ENCODE assay signal across 1 cellular context in the genomic region with DNA sequence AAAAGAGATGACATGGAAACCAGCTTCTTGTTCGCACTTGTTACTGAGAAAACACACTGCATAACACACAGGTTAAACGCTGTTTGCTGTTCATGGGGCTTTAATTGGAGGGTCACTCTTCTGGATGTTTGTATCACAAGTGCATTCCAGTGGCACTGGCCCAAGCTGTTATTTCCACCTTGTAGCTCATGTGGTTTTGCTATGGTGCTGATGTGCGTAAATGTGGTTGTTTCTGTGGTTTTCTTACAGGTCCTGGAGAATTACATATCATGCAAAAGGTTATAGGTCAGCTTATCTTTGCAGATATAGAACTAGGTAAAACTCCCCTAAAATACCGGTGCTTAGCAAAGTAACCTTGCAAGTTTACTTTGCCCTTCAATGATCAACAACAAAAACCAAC.
A peak's percentile ranks its signal among the peaks of the same experiment; 100 is the strongest.
TF ChIP-seq lines count a peak whose summit lies in the region.

No MANE protein-coding gene starts in this region.

TF ChIP-seq in GM12878, 131 proteins besides CTCF, POLR2A, EP300 and RAD21 (continued from another document):
- TF ChIP-seq ZBTB11 (CRISPR knock-in tag; IDR thresholded peaks at IDR 0.05) (no peak), BMI1 (IDR thresholded peaks at IDR 0.05; ENCODE audit: borderline replicate concordance) (0 out of 2 replicates have a peak, but pooled peaks have one; percentile 33), LARP7 (IDR thresholded peaks at IDR 0.05) (no peak), POLR2AphosphoS2 (IDR thresholded peaks at IDR 0.05; ENCODE audit: low read depth, low read length) (no peak), NR2F1 (conservative IDR thresholded peaks at IDR 0.05) (peak; percentile 96), TCF3 (IDR thresholded peaks at IDR 0.05; ENCODE audit: borderline replicate concordance, insufficient read depth, low read depth, low read length) (no peak), MEF2B (IDR thresholded peaks at IDR 0.05; ENCODE audit: partially characterized antibody, poor library complexity, severe bottlenecking) (peak; percentile 18), ZNF217 (IDR thresholded peaks at IDR 0.05) (no peak), SIX5 (IDR thresholded peaks at IDR 0.05; ENCODE audit: low read depth, low read length, severe bottlenecking) (no peak), IKZF2 (IDR thresholded peaks at IDR 0.05) (peak in 1 of 2 experiments; percentile 51; a peak in 3 of 4 replicates), CEBPB (IDR thresholded peaks at IDR 0.05; ENCODE audit: borderline replicate concordance in 1 of 2, low read depth in 2 of 2, low read length in 2 of 2) (no peak), BCL11A (IDR thresholded peaks at IDR 0.05; ENCODE audit: low read depth, low read length) (peak; percentile 71), FOS (IDR thresholded peaks at IDR 0.05; ENCODE audit: borderline replicate concordance, extremely low read depth, insufficient read length) (no peak), SUPT20H (IDR thresholded peaks at IDR 0.05; ENCODE audit: borderline replicate concordance, control insufficient read depth, low read depth, low read length) (no peak), SREBF2 (IDR thresholded peaks at IDR 0.05; ENCODE audit: low read length) (no peak), SP1 (IDR thresholded peaks at IDR 0.05; ENCODE audit: low read depth, low read length) (peak; percentile 26), ZBED1 (IDR thresholded peaks at IDR 0.05; ENCODE audit: borderline replicate concordance) (no peak), BCL3 (IDR thresholded peaks at IDR 0.05; ENCODE audit: borderline replicate concordance, insufficient read depth, low read depth, low read length, poor library complexity, severe bottlenecking) (no peak), TCF7 (IDR thresholded peaks at IDR 0.05; ENCODE audit: borderline replicate concordance) (no peak), RELA (IDR thresholded peaks at IDR 0.05; ENCODE audit: borderline replicate concordance, partially characterized antibody) (no peak), CHD2 (IDR thresholded peaks at IDR 0.05; ENCODE audit: borderline replicate concordance, low read depth, low read length) (no peak), SREBF1 (IDR thresholded peaks at IDR 0.05; ENCODE audit: low read length) (no peak), JUND (IDR thresholded peaks at IDR 0.05; ENCODE audit: low read depth, low read length) (no peak), CBFB (IDR thresholded peaks at IDR 0.05; ENCODE audit: low read depth) (peak; percentile 78; the same call in 1 of the 2 replicates), E2F8 (IDR thresholded peaks at IDR 0.05; ENCODE audit: low read depth, partially characterized antibody) (no peak), MEF2A (IDR thresholded peaks at IDR 0.05; ENCODE audit: insufficient read depth, low read depth, low read length) (0 out of 2 replicates have a peak, but pooled peaks have one; percentile 22), IKZF1 (conservative IDR thresholded peaks at IDR 0.05) (peak; percentile 59; the same call in 1 of the 2 replicates), RFX5 (IDR thresholded peaks at IDR 0.05; ENCODE audit: low read depth, low read length) (no peak), PAX5 (IDR thresholded peaks at IDR 0.05; ENCODE audit: borderline replicate concordance, low read depth, low read length) (peak; percentile 57; the same call in 1 of the 2 replicates), IRF5 (IDR thresholded peaks at IDR 0.05; ENCODE audit: borderline replicate concordance) (no peak), EED (IDR thresholded peaks at IDR 0.05; ENCODE audit: low read depth) (peak; percentile 56), ZNF24 (IDR thresholded peaks at IDR 0.05) (no peak), ZNF207 (IDR thresholded peaks at IDR 0.05; ENCODE audit: borderline replicate concordance) (no peak), RUNX3 (IDR thresholded peaks at IDR 0.05; ENCODE audit: low read length) (peak; percentile 92), BACH1 (IDR thresholded peaks at IDR 0.05; ENCODE audit: borderline replicate concordance) (no peak), CREB1 (IDR thresholded peaks at IDR 0.05; ENCODE audit: low read depth) (peak; percentile 48; the same call in 1 of the 2 replicates)
- TF ChIP-seq, protein P1, sequence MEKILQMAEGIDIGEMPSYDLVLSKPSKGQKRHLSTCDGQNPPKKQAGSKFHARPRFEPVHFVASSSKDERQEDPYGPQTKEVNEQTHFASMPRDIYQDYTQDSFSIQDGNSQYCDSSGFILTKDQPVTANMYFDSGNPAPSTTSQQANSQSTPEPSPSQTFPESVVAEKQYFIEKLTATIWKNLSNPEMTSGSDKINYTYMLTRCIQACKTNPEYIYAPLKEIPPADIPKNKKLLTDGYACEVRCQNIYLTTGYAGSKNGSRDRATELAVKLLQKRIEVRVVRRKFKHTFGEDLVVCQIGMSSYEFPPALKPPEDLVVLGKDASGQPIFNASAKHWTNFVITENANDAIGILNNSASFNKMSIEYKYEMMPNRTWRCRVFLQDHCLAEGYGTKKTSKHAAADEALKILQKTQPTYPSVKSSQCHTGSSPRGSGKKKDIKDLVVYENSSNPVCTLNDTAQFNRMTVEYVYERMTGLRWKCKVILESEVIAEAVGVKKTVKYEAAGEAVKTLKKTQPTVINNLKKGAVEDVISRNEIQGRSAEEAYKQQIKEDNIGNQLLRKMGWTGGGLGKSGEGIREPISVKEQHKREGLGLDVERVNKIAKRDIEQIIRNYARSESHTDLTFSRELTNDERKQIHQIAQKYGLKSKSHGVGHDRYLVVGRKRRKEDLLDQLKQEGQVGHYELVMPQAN (conservative IDR thresholded peaks at IDR 0.05): no peak
- TF ChIP-seq, protein P2, sequence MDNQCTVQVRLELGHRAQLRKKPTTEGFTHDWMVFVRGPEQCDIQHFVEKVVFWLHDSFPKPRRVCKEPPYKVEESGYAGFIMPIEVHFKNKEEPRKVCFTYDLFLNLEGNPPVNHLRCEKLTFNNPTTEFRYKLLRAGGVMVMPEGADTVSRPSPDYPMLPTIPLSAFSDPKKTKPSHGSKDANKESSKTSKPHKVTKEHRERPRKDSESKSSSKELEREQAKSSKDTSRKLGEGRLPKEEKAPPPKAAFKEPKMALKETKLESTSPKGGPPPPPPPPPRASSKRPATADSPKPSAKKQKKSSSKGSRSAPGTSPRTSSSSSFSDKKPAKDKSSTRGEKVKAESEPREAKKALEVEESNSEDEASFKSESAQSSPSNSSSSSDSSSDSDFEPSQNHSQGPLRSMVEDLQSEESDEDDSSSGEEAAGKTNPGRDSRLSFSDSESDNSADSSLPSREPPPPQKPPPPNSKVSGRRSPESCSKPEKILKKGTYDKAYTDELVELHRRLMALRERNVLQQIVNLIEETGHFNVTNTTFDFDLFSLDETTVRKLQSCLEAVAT (IDR thresholded peaks at IDR 0.05): no peak
- TF ChIP-seq, protein P3, sequence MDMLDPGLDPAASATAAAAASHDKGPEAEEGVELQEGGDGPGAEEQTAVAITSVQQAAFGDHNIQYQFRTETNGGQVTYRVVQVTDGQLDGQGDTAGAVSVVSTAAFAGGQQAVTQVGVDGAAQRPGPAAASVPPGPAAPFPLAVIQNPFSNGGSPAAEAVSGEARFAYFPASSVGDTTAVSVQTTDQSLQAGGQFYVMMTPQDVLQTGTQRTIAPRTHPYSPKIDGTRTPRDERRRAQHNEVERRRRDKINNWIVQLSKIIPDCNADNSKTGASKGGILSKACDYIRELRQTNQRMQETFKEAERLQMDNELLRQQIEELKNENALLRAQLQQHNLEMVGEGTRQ (IDR thresholded peaks at IDR 0.05; ENCODE audit: borderline replicate concordance, low read depth, low read length): no peak
- TF ChIP-seq, protein P4, sequence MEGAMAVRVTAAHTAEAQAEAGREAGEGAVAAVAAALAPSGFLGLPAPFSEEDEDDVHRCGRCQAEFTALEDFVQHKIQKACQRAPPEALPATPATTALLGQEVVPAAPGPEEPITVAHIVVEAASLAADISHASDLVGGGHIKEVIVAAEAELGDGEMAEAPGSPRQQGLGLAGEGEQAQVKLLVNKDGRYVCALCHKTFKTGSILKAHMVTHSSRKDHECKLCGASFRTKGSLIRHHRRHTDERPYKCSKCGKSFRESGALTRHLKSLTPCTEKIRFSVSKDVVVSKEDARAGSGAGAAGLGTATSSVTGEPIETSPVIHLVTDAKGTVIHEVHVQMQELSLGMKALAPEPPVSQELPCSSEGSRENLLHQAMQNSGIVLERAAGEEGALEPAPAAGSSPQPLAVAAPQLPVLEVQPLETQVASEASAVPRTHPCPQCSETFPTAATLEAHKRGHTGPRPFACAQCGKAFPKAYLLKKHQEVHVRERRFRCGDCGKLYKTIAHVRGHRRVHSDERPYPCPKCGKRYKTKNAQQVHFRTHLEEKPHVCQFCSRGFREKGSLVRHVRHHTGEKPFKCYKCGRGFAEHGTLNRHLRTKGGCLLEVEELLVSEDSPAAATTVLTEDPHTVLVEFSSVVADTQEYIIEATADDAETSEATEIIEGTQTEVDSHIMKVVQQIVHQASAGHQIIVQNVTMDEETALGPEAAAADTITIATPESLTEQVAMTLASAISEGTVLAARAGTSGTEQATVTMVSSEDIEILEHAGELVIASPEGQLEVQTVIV (IDR thresholded peaks at IDR 0.05; ENCODE audit: borderline replicate concordance, partially characterized antibody): no peak
- TF ChIP-seq, protein P5, sequence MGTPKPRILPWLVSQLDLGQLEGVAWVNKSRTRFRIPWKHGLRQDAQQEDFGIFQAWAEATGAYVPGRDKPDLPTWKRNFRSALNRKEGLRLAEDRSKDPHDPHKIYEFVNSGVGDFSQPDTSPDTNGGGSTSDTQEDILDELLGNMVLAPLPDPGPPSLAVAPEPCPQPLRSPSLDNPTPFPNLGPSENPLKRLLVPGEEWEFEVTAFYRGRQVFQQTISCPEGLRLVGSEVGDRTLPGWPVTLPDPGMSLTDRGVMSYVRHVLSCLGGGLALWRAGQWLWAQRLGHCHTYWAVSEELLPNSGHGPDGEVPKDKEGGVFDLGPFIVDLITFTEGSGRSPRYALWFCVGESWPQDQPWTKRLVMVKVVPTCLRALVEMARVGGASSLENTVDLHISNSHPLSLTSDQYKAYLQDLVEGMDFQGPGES (IDR thresholded peaks at IDR 0.05): no peak
